Comparison of ENCODE assay signal across 1 cellular context in genomic region chr2:55395724-55396605, GRCh38.
TF ChIP-seq lines count a peak whose summit lies in the region.

No MANE protein-coding gene starts in this region.

TF ChIP-seq in GM12878, 131 proteins besides CTCF, POLR2A, EP300 and RAD21 (continued from another document):
- no peak for TF ChIP-seq PBX3 (IDR thresholded peaks at IDR 0.05; ENCODE audit: insufficient replicate concordance, low read depth, low read length)
- 0 out of 4 replicates have a peak, but pooled peaks of 1 of the 2 experiments have one; percentile 35 for TF ChIP-seq BHLHE40 (IDR thresholded peaks at IDR 0.05; ENCODE audit: borderline replicate concordance in 1 of 2, low read depth in 2 of 2, low read length in 1 of 2)
- no peak for TF ChIP-seq SKIL (IDR thresholded peaks at IDR 0.05; ENCODE audit: low read depth, poor library complexity, severe bottlenecking)
- peak; percentile 22; the same call in 1 of the 2 replicates for TF ChIP-seq RUNX3 (IDR thresholded peaks at IDR 0.05; ENCODE audit: low read length)
- no peak for TF ChIP-seq KLF5 (IDR thresholded peaks at IDR 0.05; ENCODE audit: partially characterized antibody)
- TF ChIP-seq MEF2B (IDR thresholded peaks at IDR 0.05; ENCODE audit: partially characterized antibody, poor library complexity, severe bottlenecking) = no peak
- 0 out of 2 replicates have a peak, but pooled peaks have one; percentile 18 for TF ChIP-seq ATF2 (IDR thresholded peaks at IDR 0.05; ENCODE audit: low read length)
- peak; percentile 41; the same call in 1 of the 2 replicates for TF ChIP-seq FOXM1 (IDR thresholded peaks at IDR 0.05; ENCODE audit: low read depth, low read length)
- TF ChIP-seq LARP7 (IDR thresholded peaks at IDR 0.05) = no peak
- TF ChIP-seq NBN (IDR thresholded peaks at IDR 0.05) = no peak
- TF ChIP-seq NRF1 (conservative IDR thresholded peaks at IDR 0.05; ENCODE audit: low read depth, low read length) = no peak
- TF ChIP-seq JUNB (IDR thresholded peaks at IDR 0.05) = peak; percentile 71
- no peak for TF ChIP-seq POLR2AphosphoS2 (IDR thresholded peaks at IDR 0.05; ENCODE audit: low read depth, low read length)
- TF ChIP-seq RFX5 (IDR thresholded peaks at IDR 0.05; ENCODE audit: low read depth, low read length) = no peak
- TF ChIP-seq ASH2L (IDR thresholded peaks at IDR 0.05; ENCODE audit: borderline replicate concordance, low read depth) = no peak
- TF ChIP-seq HCFC1 (IDR thresholded peaks at IDR 0.05; ENCODE audit: low read length) = no peak
- no peak for TF ChIP-seq TCF3 (IDR thresholded peaks at IDR 0.05; ENCODE audit: borderline replicate concordance, insufficient read depth, low read depth, low read length)
- no peak for TF ChIP-seq HDAC6 (IDR thresholded peaks at IDR 0.05; ENCODE audit: unreplicated experiment)
- no peak for TF ChIP-seq IRF3 (IDR thresholded peaks at IDR 0.05)
TF ChIP-seq in GM12878: peak in this region for 6.
